In the genomic region with DNA sequence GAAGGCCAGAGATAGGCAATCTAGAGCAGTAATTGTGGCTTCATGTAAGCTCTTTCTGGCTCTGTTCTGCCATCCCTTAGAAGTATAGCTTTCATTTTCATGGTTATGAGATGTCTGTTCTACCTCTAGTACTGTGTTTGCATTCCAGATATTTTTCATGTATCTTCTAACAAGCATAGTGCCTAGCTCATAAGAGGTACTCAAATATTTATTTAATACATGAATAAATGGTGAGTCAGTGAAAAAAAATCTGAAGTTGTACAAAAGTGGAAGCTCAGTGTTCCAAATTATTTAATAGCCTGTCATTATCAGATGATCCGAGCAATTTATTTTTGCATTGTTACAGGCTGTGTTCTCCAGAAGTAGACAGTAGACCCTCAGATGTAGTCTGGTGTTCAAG, we compare ENCODE assay signal across 1 cellular context.
TF ChIP-seq lines count a peak whose summit lies in the region.

No MANE protein-coding gene starts in this region.

TF ChIP-seq in IMR-90, 13 proteins besides CTCF, POLR2A, EP300 and RAD21 (continued from another document):
- TF ChIP-seq FOS (IDR thresholded peaks at IDR 0.05; ENCODE audit: low read depth, low read length) (no peak), MXI1 (IDR thresholded peaks at IDR 0.05; ENCODE audit: borderline replicate concordance, low read depth, low read length) (no peak)
